In genomic region chr17:35183332-35183731, GRCh38 we compare ENCODE assay signal across 18 cellular contexts. TPM values are rescaled to one million over a fixed set of nuclear protein-coding genes. Genes with fewer than 3 reads are reported as not detected.
DNase-seq lines count a peak whose midpoint lies in the region; ATAC-seq and TF ChIP-seq lines count a peak whose summit lies in the region.
"Had no signal": no experiment of that assay in that cellular context is flagged by ENCODE, and none has a peak within 500 bp of the region (broad histone marks: within the 10 kb centered on the region; RNA-seq: fewer than 3 reads in every experiment).

No MANE protein-coding gene starts in this region.

- H3K4me3 ChIP-seq in NB4 (ENCODE audit: low read depth, low read length) = no peak overlapping the region
- no peak overlapping the region for H3K4me3 ChIP-seq in coronary artery
- H3K4me3 ChIP-seq in mucosa of descending colon = no peak overlapping the region
- H3K4me3 ChIP-seq: BLaER1 treated with 17β-estradiol and CSF1 and Interleukin-3, amounts not matched to agents 10 nM and 100 nM had no signal

- intact Hi-C loops in activated CD4-positive, alpha-beta memory T cell treated with anti-CD3 and anti-CD28 coated beads for 36 hours (cut with micrococcal nuclease) = no loop called here
- intact Hi-C loops in mucosa of descending colon (cut with DNase I, micrococcal nuclease) = no loop called here

- H3K9me3 ChIP-seq in mucosa of descending colon = no peaks in the 10 kb centered on the region

- H3K27ac ChIP-seq in coronary artery (no peak overlapping the region), substantia nigra (ENCODE audit: low read depth, low read length, poor library complexity, severe bottlenecking) (no peak overlapping the region)
- H3K27ac ChIP-seq: BLaER1 treated with 17β-estradiol and CSF1 and Interleukin-3, amounts not matched to agents 10 nM and 100 nM had no signal

- no peaks in the 10 kb centered on the region for H3K27me3 Mint-ChIP-seq in activated CD4-positive, alpha-beta memory T cell treated with anti-CD3 and anti-CD28 coated beads for 36 hours
- no peaks in the 10 kb centered on the region for H3K27me3 Mint-ChIP-seq in activated CD4-positive, alpha-beta memory T cell treated with anti-CD3 and anti-CD28 coated beads, Interleukin-2, amount 10 ng/mL, durations not matched to agents 7 days and 5 days

- peaks cover 2% of the 10 kb centered on the region for H3K36me3 Mint-ChIP-seq in activated CD4-positive, alpha-beta memory T cell treated with anti-CD3 and anti-CD28 coated beads for 36 hours
- peaks cover 7% of the 10 kb centered on the region for H3K36me3 Mint-ChIP-seq in activated CD4-positive, alpha-beta memory T cell treated with anti-CD3 and anti-CD28 coated beads, Interleukin-2, amount 10 ng/mL, durations not matched to agents 7 days and 5 days (ENCODE audit: low read depth)

- TF ChIP-seq POLR2A in NB4 (IDR thresholded peaks at IDR 0.05; ENCODE audit: extremely low read depth, insufficient read length) = no peak

- no peaks in the 10 kb centered on the region for H3K36me3 ChIP-seq in mucosa of descending colon (ENCODE audit: low read depth)
- H3K36me3 ChIP-seq: BLaER1 treated with 17β-estradiol and CSF1 and Interleukin-3, amounts not matched to agents 10 nM and 100 nM had no signal

- peak; percentile 42 for DNase-seq in activated CD4-positive, alpha-beta memory T cell treated with anti-CD3 and anti-CD28 coated beads for 36 hours
- DNase-seq in activated CD4-positive, alpha-beta memory T cell treated with anti-CD3 and anti-CD28 coated beads, Interleukin-2, amount 10 ng/mL, durations not matched to agents 7 days and 5 days = no peak
- DNase-seq in NB4 (ENCODE audit: low read depth) = peak; percentile 45
- DNase-seq in coronary artery (ENCODE audit: low spot score) = peak; percentile 53
- DNase-seq in stimulated activated naive CD8-positive, alpha-beta T cell treated with anti-CD3 and anti-CD28 coated beads, Interleukin-15, Interleukin-2, amounts not matched to agents 100 U/mL and 50 U/mL, for 24 hours = peak; percentile 52
- no peak for DNase-seq in mucosa of descending colon
- DNase-seq in NCI-H2029 (lab: John Stamatoyannopoulos, UW) = no peak
- no peak for DNase-seq in substantia nigra (lab: John Stamatoyannopoulos, UW)
- DNase-seq: GF-D8, KG1, NCI-H1048, NCI-H1436 treated with DMSO at 0.1 percent for 48 hours, NCI-H2081, NCI-H510A, NCI-H774 had no signal

- H3K9me3 Mint-ChIP-seq in activated CD4-positive, alpha-beta memory T cell treated with anti-CD3 and anti-CD28 coated beads for 36 hours = peaks cover 3% of the 10 kb centered on the region
- peaks cover 7% of the 10 kb centered on the region for H3K9me3 Mint-ChIP-seq in activated CD4-positive, alpha-beta memory T cell treated with anti-CD3 and anti-CD28 coated beads, Interleukin-2, amount 10 ng/mL, durations not matched to agents 7 days and 5 days

- ATAC-seq in stimulated activated naive CD8-positive, alpha-beta T cell treated with anti-CD3 and anti-CD28 coated beads, Interleukin-15, Interleukin-2, amounts not matched to agents 100 U/mL and 50 U/mL, for 24 hours = peak; percentile 56
- ATAC-seq in mucosa of descending colon = no peak
- ATAC-seq: HepG2 had no signal

- TF ChIP-seq CTCF in NB4 (IDR thresholded peaks at IDR 0.05; ENCODE audit: low read depth, low read length) (no peak), coronary artery (IDR thresholded peaks at IDR 0.05) (no peak), mucosa of descending colon (IDR thresholded peaks at IDR 0.05) (no peak)

- POLR2A ChIA-PET in activated CD4-positive, alpha-beta memory T cell treated with anti-CD3 and anti-CD28 coated beads for 36 hours (lab: Charles Lee) = no interaction called here
- POLR2A ChIA-PET in activated CD4-positive, alpha-beta memory T cell treated with anti-CD3 and anti-CD28 coated beads, Interleukin-2, amount 10 ng/mL, durations not matched to agents 7 days and 5 days (lab: Charles Lee) = interaction anchor here (3.0 to 12.3 kb wide), 2 partner anchors 31 to 58 kb away, joined by 20 to 149 read pairs; partner anchors contain the start of gene SLFN5

- CTCF ChIA-PET in activated CD4-positive, alpha-beta memory T cell treated with anti-CD3 and anti-CD28 coated beads for 36 hours (lab: Charles Lee) = no interaction called here
- CTCF ChIA-PET in activated CD4-positive, alpha-beta memory T cell treated with anti-CD3 and anti-CD28 coated beads, Interleukin-2, amount 10 ng/mL, durations not matched to agents 7 days and 5 days (lab: Charles Lee) = no interaction called here

- no peak overlapping the region for H3K4me3 Mint-ChIP-seq in activated CD4-positive, alpha-beta memory T cell treated with anti-CD3 and anti-CD28 coated beads for 36 hours
- H3K4me3 Mint-ChIP-seq in activated CD4-positive, alpha-beta memory T cell treated with anti-CD3 and anti-CD28 coated beads, Interleukin-2, amount 10 ng/mL, durations not matched to agents 7 days and 5 days = no peak overlapping the region

- no peak overlapping the region for H3K27ac Mint-ChIP-seq in activated CD4-positive, alpha-beta memory T cell treated with anti-CD3 and anti-CD28 coated beads for 36 hours
- no peak overlapping the region for H3K27ac Mint-ChIP-seq in activated CD4-positive, alpha-beta memory T cell treated with anti-CD3 and anti-CD28 coated beads, Interleukin-2, amount 10 ng/mL, durations not matched to agents 7 days and 5 days

- H3K4me1 ChIP-seq in mucosa of descending colon (ENCODE audit: low read depth) = no peaks in the 10 kb centered on the region

- peaks cover 43% of the 10 kb centered on the region for H3K4me1 Mint-ChIP-seq in activated CD4-positive, alpha-beta memory T cell treated with anti-CD3 and anti-CD28 coated beads for 36 hours (ENCODE audit: low read depth)
- peaks cover 23% of the 10 kb centered on the region for H3K4me1 Mint-ChIP-seq in activated CD4-positive, alpha-beta memory T cell treated with anti-CD3 and anti-CD28 coated beads, Interleukin-2, amount 10 ng/mL, durations not matched to agents 7 days and 5 days

RNA-seq across cellular contexts. Expression of gene SLC35G3, which starts 10.9 kb away (rescaled TPM):
- total RNA-seq in activated CD4-positive, alpha-beta memory T cell treated with anti-CD3 and anti-CD28 coated beads for 36 hours = not detected
- not detected for total RNA-seq in activated CD4-positive, alpha-beta memory T cell treated with anti-CD3 and anti-CD28 coated beads, Interleukin-2, amount 10 ng/mL, durations not matched to agents 7 days and 5 days
- total RNA-seq in mucosa of descending colon = not detected
- total RNA-seq: H1, HepG2 had no signal

RNA-seq across cellular contexts. Expression of gene UNC45B, which starts 35.7 kb away (rescaled TPM):
- total RNA-seq in activated CD4-positive, alpha-beta memory T cell treated with anti-CD3 and anti-CD28 coated beads for 36 hours = under 1 TPM; 0.05 to 0.07 TPM
- under 1 TPM; 0.18 to 0.25 TPM for total RNA-seq in activated CD4-positive, alpha-beta memory T cell treated with anti-CD3 and anti-CD28 coated beads, Interleukin-2, amount 10 ng/mL, durations not matched to agents 7 days and 5 days
- total RNA-seq in mucosa of descending colon = under 1 TPM in 1 of 3 donors, not detected in 2; 0.05 TPM
- total RNA-seq: HepG2 had no signal

RNA-seq across cellular contexts. Expression of gene NLE1, which starts 41.2 kb away (rescaled TPM):
- 10 to 100 TPM; 29.9 to 31.4 TPM for total RNA-seq in activated CD4-positive, alpha-beta memory T cell treated with anti-CD3 and anti-CD28 coated beads for 36 hours
- total RNA-seq in activated CD4-positive, alpha-beta memory T cell treated with anti-CD3 and anti-CD28 coated beads, Interleukin-2, amount 10 ng/mL, durations not matched to agents 7 days and 5 days = 10 to 100 TPM; 13.4 to 14.0 TPM
- total RNA-seq in mucosa of descending colon = 10 to 100 TPM in 2 of 3 donors, 1 to 10 TPM in 1; 9.0 to 13.6 (median 12.1) TPM

RNA-seq across cellular contexts. Expression of gene SLFN5, which starts 59.5 kb away (rescaled TPM):
- total RNA-seq in activated CD4-positive, alpha-beta memory T cell treated with anti-CD3 and anti-CD28 coated beads for 36 hours = 10 to 100 TPM; 51.2 to 52.0 TPM
- total RNA-seq in activated CD4-positive, alpha-beta memory T cell treated with anti-CD3 and anti-CD28 coated beads, Interleukin-2, amount 10 ng/mL, durations not matched to agents 7 days and 5 days = 100 to 1,000 TPM; 231 to 240 TPM
- total RNA-seq in mucosa of descending colon = 10 to 100 TPM in 2 of 3 donors, 1 to 10 TPM in 1; 8.5 to 29.7 (median 11.7) TPM

Comparison
In these comparisons a context has a peak if more than half of its experiments do, and no peak if none do; other contexts are left out.
1. DNase-seq: peak in activated CD4-positive, alpha-beta memory T cell treated with anti-CD3 and anti-CD28 coated beads for 36 hours (single experiment), NB4 (single experiment), coronary artery (single experiment) and stimulated activated naive CD8-positive, alpha-beta T cell treated with anti-CD3 and anti-CD28 coated beads, Interleukin-15, Interleukin-2, amounts not matched to agents 100 U/mL and 50 U/mL, for 24 hours (single experiment); none in activated CD4-positive, alpha-beta memory T cell treated with anti-CD3 and anti-CD28 coated beads, Interleukin-2, amount 10 ng/mL, durations not matched to agents 7 days and 5 days (single experiment), mucosa of descending colon (0 of 3), NCI-H2029 (single experiment) and substantia nigra (0 of 49).